ENCODE assay signal across 1 cellular context in genomic region chr2:30355306-30355705, GRCh38.
TF ChIP-seq lines count a peak whose summit lies in the region.

No MANE protein-coding gene starts in this region.

TF ChIP-seq in IMR-90, 13 proteins besides CTCF, POLR2A, EP300 and RAD21:
- TF ChIP-seq NFE2L2 (IDR thresholded peaks at IDR 0.05; ENCODE audit: low read depth, low read length) (no peak), SMC3 (IDR thresholded peaks at IDR 0.05; ENCODE audit: low read depth, low read length) (no peak)
